In the genomic region with DNA sequence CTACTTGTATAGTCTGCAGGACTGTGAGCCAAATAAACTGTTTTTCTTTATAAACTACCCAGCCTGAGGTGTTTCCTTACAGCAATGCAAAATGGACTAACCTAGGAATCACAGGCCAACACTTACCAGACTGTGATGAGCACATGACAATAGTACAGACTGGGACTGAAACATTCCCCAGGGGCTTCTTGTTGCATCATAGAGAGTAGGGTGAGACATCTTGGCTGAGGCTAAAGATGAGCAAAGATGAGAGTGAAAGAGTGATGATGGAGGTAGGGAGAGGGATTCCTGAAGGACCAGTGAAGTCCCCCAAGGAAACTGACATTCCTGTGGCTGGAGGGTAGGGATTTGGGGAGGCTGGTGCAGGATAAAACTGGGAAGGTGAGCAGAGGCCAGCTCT, we compare ENCODE assay signal across 22 cellular contexts.
"Had no signal": no experiment of that assay in that cellular context is flagged by ENCODE, and none has a peak within 500 bp of the region (broad histone marks: within the 10 kb centered on the region; RNA-seq: fewer than 3 reads in every experiment).

No MANE protein-coding gene starts in this region.

- H3K79me2 ChIP-seq: hepatocyte had no signal

- H3K4me2 ChIP-seq: hepatocyte had no signal

- H3K9me3 ChIP-seq: body of pancreas, lower lobe of right lung, neutrophil, thyroid gland had no signal

- FAIRE-seq: endometrium, islet of Langerhans, TTC549, urothelium cell line had no signal

- DNase-seq: activated CD4-positive, alpha-beta T cell treated with anti-CD3 and anti-CD28 coated beads for 36 hours; activated CD4-positive, alpha-beta T cell treated with anti-CD3 and anti-CD28 coated beads, Interleukin-2, amount 50 U/mL, for 48 hours; activated gamma-delta T cell treated with Interleukin-2 at 50 U/mL for 16 hours; activated naive CD8-positive, alpha-beta T cell treated with anti-CD3 and anti-CD28 coated beads for 36 hours; amygdala; body of pancreas; central memory CD4-positive, alpha-beta T cell; cortex of kidney; foreskin keratinocyte; lower lobe of right lung; stimulated activated CD4-positive, alpha-beta T cell treated with anti-CD3 and anti-CD28 coated beads, Interleukin-2, amount 100 ng/mL, for 24 hours; stimulated activated naive CD4-positive, alpha-beta T cell treated with Interleukin-2 at 50 U/mL for 16 hours; thyroid gland had no signal

- H3K4me3 ChIP-seq: body of pancreas, hepatocyte, lower lobe of right lung, thyroid gland had no signal

- H3K36me3 ChIP-seq: neutrophil, thyroid gland had no signal

- ATAC-seq: activated CD4-positive, alpha-beta T cell treated with anti-CD3 and anti-CD28 coated beads for 36 hours; body of pancreas; esophagus mucosa; lower lobe of right lung; natural killer cell treated with Interleukin-12 subunit alpha and Interleukin-12 subunit beta and Interleukin-15 and Interleukin-18, amount 100 ng/mL, for 72 hours; WTC11 had no signal

- H2AFZ ChIP-seq: hepatocyte had no signal

- H3K27ac ChIP-seq: body of pancreas, foreskin keratinocyte, hepatocyte, lower lobe of right lung, neutrophil, thyroid gland had no signal

- H3K27me3 ChIP-seq: body of pancreas, foreskin keratinocyte, hepatocyte, neutrophil, thyroid gland had no signal

- H3K4me1 ChIP-seq: body of pancreas, lower lobe of right lung, thyroid gland had no signal
